30 cellular contexts compared by ENCODE assay signal in the genomic region with DNA sequence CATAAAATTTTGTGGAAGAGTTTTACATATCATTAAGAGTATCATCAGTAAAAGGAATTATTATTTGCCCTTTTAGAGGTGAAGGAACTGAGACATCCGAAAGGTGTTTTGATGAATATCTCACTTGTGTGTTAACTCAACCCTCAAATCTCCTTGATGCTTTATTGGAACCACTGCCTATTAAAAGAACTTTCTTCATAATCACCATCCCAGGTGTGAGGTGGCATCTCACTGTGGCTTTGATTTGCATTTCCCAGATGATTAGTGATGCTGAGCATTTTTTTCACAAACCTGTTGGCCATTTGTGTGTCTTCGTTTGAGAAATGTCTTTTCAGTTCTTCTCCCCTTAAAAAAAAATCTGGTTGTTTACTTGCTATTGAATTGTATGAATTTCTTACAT.
"Had no signal": no experiment of that assay in that cellular context is flagged by ENCODE, and none has a peak within 500 bp of the region (broad histone marks: within the 10 kb centered on the region; RNA-seq: fewer than 3 reads in every experiment).

No MANE protein-coding gene starts in this region.

- H3K27ac ChIP-seq: colonic mucosa, epithelial cell of prostate, gastrocnemius medialis, heart left ventricle, hepatocyte, prostate gland, sigmoid colon, testis, tibial artery had no signal

- H3K4me3 ChIP-seq: colonic mucosa, gastrocnemius medialis, heart left ventricle, hepatocyte, lung, mucosa of descending colon, prostate gland, sigmoid colon, testis, tibial artery had no signal

- H3K36me3 Mint-ChIP-seq: mesothelial cell of epicardium; naive thymus-derived CD4-positive, alpha-beta T cell; stimulated activated effector memory CD8-positive, alpha-beta T cell treated with anti-CD3 and anti-CD28 coated beads, Interleukin-12 subunit alpha, Interleukin-12 subunit beta, amount 100 ng/mL, for 72 hours; type B pancreatic cell had no signal

- H3K9me3 ChIP-seq: colonic mucosa, gastrocnemius medialis, heart left ventricle, mucosa of descending colon, prostate gland, sigmoid colon, testis, tibial artery had no signal

- H3K9me3 Mint-ChIP-seq: dendritic cell treated with granulocyte-macrophage colony-stimulating factor and Interleukin-4, amounts not matched to agents 40 ng/mL and 50 ng/mL, for 4 days; endodermal cell; mesothelial cell of epicardium; nephron; stimulated activated effector memory CD8-positive, alpha-beta T cell treated with anti-CD3 and anti-CD28 coated beads, Interleukin-12 subunit alpha, Interleukin-12 subunit beta, amount 100 ng/mL, for 72 hours; type B pancreatic cell had no signal

- H3K27ac Mint-ChIP-seq: dendritic cell treated with granulocyte-macrophage colony-stimulating factor and Interleukin-4, amounts not matched to agents 40 ng/mL and 50 ng/mL, for 4 days; endodermal cell; mesothelial cell of epicardium; naive thymus-derived CD4-positive, alpha-beta T cell; nephron; stimulated activated effector memory CD8-positive, alpha-beta T cell treated with anti-CD3 and anti-CD28 coated beads, Interleukin-12 subunit alpha, Interleukin-12 subunit beta, amount 100 ng/mL, for 72 hours; type B pancreatic cell had no signal

- H3K27me3 ChIP-seq: colonic mucosa, heart left ventricle, hepatocyte, sigmoid colon, testis, tibial artery had no signal

- H3K4me2 ChIP-seq: hepatocyte had no signal

- H3K4me1 Mint-ChIP-seq: nephron; stimulated activated effector memory CD8-positive, alpha-beta T cell treated with anti-CD3 and anti-CD28 coated beads, Interleukin-12 subunit alpha, Interleukin-12 subunit beta, amount 100 ng/mL, for 72 hours had no signal

- H2AFZ ChIP-seq: hepatocyte had no signal

- ATAC-seq: esophagus mucosa; gastrocnemius medialis; heart left ventricle; left lobe of liver; mucosa of descending colon; naive thymus-derived CD4-positive, alpha-beta T cell; right cardiac atrium; stimulated activated effector memory CD8-positive, alpha-beta T cell treated with anti-CD3 and anti-CD28 coated beads, Interleukin-12 subunit alpha, Interleukin-12 subunit beta, amount 100 ng/mL, for 72 hours; stimulated activated naive CD8-positive, alpha-beta T cell treated with anti-CD3 and anti-CD28 coated beads, Interleukin-15, Interleukin-2, amounts not matched to agents 100 U/mL and 50 U/mL, for 24 hours had no signal

- H3K4me1 ChIP-seq: colonic mucosa, gastrocnemius medialis, heart left ventricle, prostate gland, sigmoid colon, tibial artery had no signal

- H3K79me2 ChIP-seq: hepatocyte had no signal

- H3K36me3 ChIP-seq: colonic mucosa, gastrocnemius medialis, heart left ventricle, prostate gland, sigmoid colon, tibial artery had no signal

- H3K4me3 Mint-ChIP-seq: dendritic cell treated with granulocyte-macrophage colony-stimulating factor and Interleukin-4, amounts not matched to agents 40 ng/mL and 50 ng/mL, for 4 days; endodermal cell; mesothelial cell of epicardium; naive thymus-derived CD4-positive, alpha-beta T cell; nephron; stimulated activated effector memory CD8-positive, alpha-beta T cell treated with anti-CD3 and anti-CD28 coated beads, Interleukin-12 subunit alpha, Interleukin-12 subunit beta, amount 100 ng/mL, for 72 hours; type B pancreatic cell had no signal

- DNase-seq: colonic mucosa; effector CD8-positive, alpha-beta T cell; endodermal cell; foreskin fibroblast; gastrocnemius medialis; heart left ventricle; kidney; mesenchymal stem cell; mucosa of descending colon; naive thymus-derived CD4-positive, alpha-beta T cell; nucleus accumbens; right cardiac atrium; sigmoid colon; stimulated activated CD4-positive, alpha-beta T cell treated with anti-CD3 and anti-CD28 coated beads, Interleukin-2, amount 100 ng/mL, for 24 hours; stimulated activated CD4-positive, alpha-beta T cell treated with anti-CD3 and anti-CD28 coated beads, Interleukin-4, amount 100 ng/mL, for 24 hours; stimulated activated naive CD8-positive, alpha-beta T cell treated with anti-CD3 and anti-CD28 coated beads, Interleukin-15, Interleukin-2, amounts not matched to agents 100 U/mL and 50 U/mL, for 24 hours; substantia nigra; testis; tibial artery had no signal
